ENCODE assay signal across 1 cellular context in genomic region chr4:102430511-102430910, GRCh38.
TF ChIP-seq lines count a peak whose summit lies in the region.

No MANE protein-coding gene starts in this region.

TF ChIP-seq in H1, 55 proteins besides CTCF, POLR2A, EP300 and RAD21 (continued from another document):
- TF ChIP-seq CHD7 (IDR thresholded peaks at IDR 0.05; ENCODE audit: insufficient replicate concordance, low read length) = no peak
- no peak for TF ChIP-seq SUZ12 (IDR thresholded peaks at IDR 0.05; ENCODE audit: low read length)
- no peak for TF ChIP-seq CBX8 (IDR thresholded peaks at IDR 0.05; ENCODE audit: borderline replicate concordance, low read depth, low read length)
- TF ChIP-seq TEAD4 (IDR thresholded peaks at IDR 0.05; ENCODE audit: low read depth, low read length) = no peak
- TF ChIP-seq POU5F1 (IDR thresholded peaks at IDR 0.05; ENCODE audit: low read depth, low read length) = no peak
- no peak for TF ChIP-seq SAP30 (IDR thresholded peaks at IDR 0.05; ENCODE audit: insufficient read depth, insufficient replicate concordance, low read length)
- no peak for TF ChIP-seq RBBP5 (IDR thresholded peaks at IDR 0.05; ENCODE audit: borderline replicate concordance, low read depth, low read length)
- no peak for TF ChIP-seq CHD1 (IDR thresholded peaks at IDR 0.05; ENCODE audit: low read depth, low read length)
- no peak for TF ChIP-seq RXRA (IDR thresholded peaks at IDR 0.05; ENCODE audit: insufficient read depth, low read depth, low read length)
- no peak for TF ChIP-seq TAF7 (optimal IDR thresholded peaks at IDR 0.05; ENCODE audit: borderline replicate concordance, low read depth, low read length)
- TF ChIP-seq NANOG (IDR thresholded peaks at IDR 0.05; ENCODE audit: insufficient read depth, low read depth, low read length, poor library complexity, severe bottlenecking) = no peak
- TF ChIP-seq HDAC2 (IDR thresholded peaks at IDR 0.05; ENCODE audit: borderline replicate concordance in 1 of 2, low read depth in 2 of 2, low read length in 2 of 2) = no peak
